Comparison of ENCODE assay signal across 7 cellular contexts in the genomic region with DNA sequence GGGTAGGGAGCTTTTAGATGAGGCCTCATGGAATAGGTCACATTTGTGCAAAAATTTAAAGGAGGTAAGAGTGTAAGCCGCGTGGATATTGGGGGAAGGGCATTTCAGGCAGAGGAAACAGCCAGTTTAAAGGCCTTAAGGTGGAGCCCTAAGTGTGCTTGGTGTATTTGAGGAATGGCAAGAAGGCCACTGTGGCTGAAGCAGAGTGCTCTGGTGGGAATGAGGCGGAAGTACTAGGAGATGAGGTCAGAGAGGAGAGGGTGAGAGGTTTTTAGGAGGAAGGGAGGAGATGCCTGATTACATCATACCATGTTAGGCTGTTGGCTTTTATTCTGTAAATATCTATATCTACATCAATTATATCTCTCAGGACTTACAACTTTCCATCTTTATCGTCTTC.
A peak's percentile ranks its signal among the peaks of the same experiment; 100 is the strongest.
DNase-seq lines count a peak whose midpoint lies in the region; ATAC-seq and TF ChIP-seq lines count a peak whose summit lies in the region.
"Not testable (repeated sequence)": the region's sequence is repeated elsewhere in the genome, so short reads cannot be mapped to it uniquely, and the experiment has no call there.

No MANE protein-coding gene starts in this region.

- H3K9me3 Mint-ChIP-seq in Caco-2 (ENCODE audit: unreplicated experiment): not testable (repeated sequence)

- not testable (repeated sequence) for H3K4me1 ChIP-seq in Caco-2

- not testable (repeated sequence) for H3K9me3 ChIP-seq in Caco-2

- not testable (repeated sequence) for H3K36me3 ChIP-seq in Caco-2 (ENCODE audit: control insufficient read depth, insufficient read depth, low read length)

- POLR2A ChIA-PET in Caco-2 (lab: Charles Lee): not testable (repeated sequence)

- TF ChIP-seq CTCF in Caco-2 (IDR thresholded peaks at IDR 0.05; ENCODE audit: insufficient read depth in 1 of 2, low read depth in 1 of 2, low read length in 1 of 2, severe bottlenecking in 1 of 2, unreplicated experiment in 1 of 2): not testable (repeated sequence)

- not testable (repeated sequence) for H3K27me3 Mint-ChIP-seq in Caco-2 (ENCODE audit: insufficient read depth, unreplicated experiment)

- H3K4me3 Mint-ChIP-seq in Caco-2 (ENCODE audit: unreplicated experiment): not testable (repeated sequence)

- CTCF ChIA-PET in Caco-2 (lab: Charles Lee): not testable (repeated sequence)

- DNase-seq in Caco-2: peak; percentile 0 to 19
- DNase-seq in HT-29 (ENCODE audit: low spot score): peak; percentile 26
- peak; percentile 6 for DNase-seq in NCI-H226
- DNase-seq in UCSD-AML1 (lab: John Stamatoyannopoulos, UW; ENCODE audit: unreplicated experiment): peak; percentile 22
- DNase-seq in dermis blood vessel endothelial cell: peak; percentile 1
- DNase-seq in left ventricle myocardium superior: not testable (repeated sequence)
- peak; percentile 16 for DNase-seq in medulla oblongata (ENCODE audit: extremely low spot score)

- not testable (repeated sequence) for H3K4me1 Mint-ChIP-seq in Caco-2 (ENCODE audit: low read depth, unreplicated experiment)

- not testable (repeated sequence) for H3K4me3 ChIP-seq in Caco-2 (ENCODE audit: low read depth, low read length)

- intact Hi-C loops in Caco-2 (cut with micrococcal nuclease; ENCODE audit: unreplicated experiment); left ventricle myocardium superior (cut with micrococcal nuclease): not testable (repeated sequence)

- BruUV-seq in Caco-2 (replicated peaks; lab: Mats Ljungman, UMichigan): not testable (repeated sequence)

- H3K27me3 ChIP-seq in Caco-2 (replicated peaks; ENCODE audit: control insufficient read depth, insufficient read depth, low read length): not testable (repeated sequence)

- peak; percentile 46 for ATAC-seq in left ventricle myocardium superior

- H3K27ac Mint-ChIP-seq in Caco-2 (ENCODE audit: unreplicated experiment): not testable (repeated sequence)

- H3K36me3 Mint-ChIP-seq in Caco-2 (ENCODE audit: insufficient read depth, unreplicated experiment): not testable (repeated sequence)
